In the genomic region with DNA sequence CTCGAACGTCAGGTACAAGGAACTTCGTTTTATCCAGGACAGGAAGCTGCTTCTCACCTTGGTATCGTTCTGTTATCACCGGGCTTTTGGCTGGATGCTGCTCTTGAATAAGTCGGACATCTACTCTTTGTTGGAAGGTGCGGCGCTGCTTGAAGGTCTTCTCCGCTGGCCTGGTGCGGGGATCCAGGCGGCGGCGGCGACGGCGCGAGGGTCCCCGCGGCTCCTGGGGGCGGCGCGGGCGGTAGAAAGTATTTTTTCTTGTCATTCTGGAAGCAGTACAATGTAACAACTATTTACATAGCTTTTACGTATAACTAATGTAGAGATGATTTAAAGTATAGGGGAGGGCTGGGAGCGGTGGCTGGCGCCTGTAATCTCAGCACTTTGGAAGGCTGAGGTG, we compare ENCODE assay signal across 36 cellular contexts.
"Had no signal": no experiment of that assay in that cellular context is flagged by ENCODE, and none has a peak within 500 bp of the region (broad histone marks: within the 10 kb centered on the region; RNA-seq: fewer than 3 reads in every experiment).

No MANE protein-coding gene starts in this region.

- H3K4me1 ChIP-seq: breast epithelium had no signal

- DNase-seq: activated effector memory CD4-positive, alpha-beta T cell treated with anti-CD3 and anti-CD28 coated beads, Interleukin-2, amount 50 U/mL, for 16 hours; activated effector memory CD4-positive, alpha-beta T cell treated with Interleukin-2 at 50 U/mL for 16 hours; activated gamma-delta T cell; activated gamma-delta T cell treated with Interleukin-2 at 50 U/mL for 16 hours; activated naive CD4-positive, alpha-beta T cell; activated naive CD4-positive, alpha-beta T cell treated with anti-CD3 and anti-CD28 coated beads for 36 hours; activated naive CD4-positive, alpha-beta T cell treated with anti-CD3 and anti-CD28 coated beads, Interleukin-2, amount 10 ng/mL, durations not matched to agents 7 days and 5 days; activated naive CD4-positive, alpha-beta T cell treated with anti-CD3 and anti-CD28 coated beads, Interleukin-2, amount 50 U/mL, for 16 hours; activated naive CD4-positive, alpha-beta T cell treated with Interleukin-2 at 50 U/mL for 16 hours; activated naive CD8-positive, alpha-beta T cell treated with anti-CD3 and anti-CD28 coated beads for 36 hours; activated naive CD8-positive, alpha-beta T cell treated with anti-CD3 and anti-CD28 coated beads, Interleukin-2, amount 10 ng/mL, durations not matched to agents 7 days and 5 days; activated naive CD8-positive, alpha-beta T cell treated with anti-CD3 and anti-CD28 coated beads, Interleukin-2, amount 50 U/mL, for 24 hours; activated T-cell treated with anti-CD3 and anti-CD28 coated beads, Interleukin-2, amount 50 U/mL, for 1 hour; activated T-cell treated with anti-CD3 and anti-CD28 coated beads, Interleukin-2, amount 50 U/mL, for 24 hours; activated T-cell treated with anti-CD3 and anti-CD28 coated beads, Interleukin-2, amount 50 U/mL, for 4 hours; activated T-cell treated with anti-CD3 and anti-CD28 coated beads, Interleukin-2, amount 50 U/mL, for 48 hours; activated T-cell treated with anti-CD3 and anti-CD28 coated beads, Interleukin-2, amount 50 U/mL, for 72 hours; adrenal gland; amniotic stem cell; aorta; body of pancreas; brain microvascular endothelial cell; caudate nucleus; central memory CD4-positive, alpha-beta T cell; cerebellar nuclear complex had no signal

- H3K36me3 Mint-ChIP-seq: activated naive CD4-positive, alpha-beta T cell treated with anti-CD3 and anti-CD28 coated beads, Interleukin-2, amount 10 ng/mL, durations not matched to agents 7 days and 5 days; activated naive CD4-positive, alpha-beta T cell treated with anti-CD3 and anti-CD28 coated beads, Interleukin-2, amount 50 U/mL, for 24 hours; activated naive CD4-positive, alpha-beta T cell treated with anti-CD3 and anti-CD28 coated beads, Interleukin-2, amount 50 U/mL, for 72 hours; activated naive CD8-positive, alpha-beta T cell; activated naive CD8-positive, alpha-beta T cell treated with anti-CD3 and anti-CD28 coated beads for 36 hours; activated naive CD8-positive, alpha-beta T cell treated with anti-CD3 and anti-CD28 coated beads, Interleukin-2, amount 10 ng/mL, durations not matched to agents 7 days and 5 days; brain had no signal

- H3K27ac ChIP-seq: adrenal gland, ascending aorta, body of pancreas, brain microvascular endothelial cell, breast epithelium, cardiac muscle cell had no signal

- H3K27me3 ChIP-seq: adrenal gland, ascending aorta, body of pancreas, brain microvascular endothelial cell, breast epithelium, cardiac muscle cell had no signal

- H3K4me3 ChIP-seq: adrenal gland, ascending aorta, body of pancreas, breast epithelium, cardiac muscle cell had no signal

- H3K27me3 Mint-ChIP-seq: activated naive CD4-positive, alpha-beta T cell treated with anti-CD3 and anti-CD28 coated beads, Interleukin-2, amount 50 U/mL, for 24 hours; activated naive CD8-positive, alpha-beta T cell treated with anti-CD3 and anti-CD28 coated beads, Interleukin-2, amount 50 U/mL, for 24 hours; activated T-cell treated with anti-CD3 and anti-CD28 coated beads, Interleukin-2, amount 50 U/mL, for 24 hours; activated T-helper 17 cell treated with anti-CD3 and anti-CD28 coated beads, Interleukin-2, amount 50 U/mL, for 72 hours; central memory CD8-positive, alpha-beta T cell had no signal

- H3K36me3 ChIP-seq: adrenal gland, ascending aorta, brain microvascular endothelial cell, breast epithelium, cardiac muscle cell had no signal

- H3K9me3 ChIP-seq: adrenal gland, ascending aorta, body of pancreas, breast epithelium had no signal

- H3K27ac Mint-ChIP-seq: activated naive CD4-positive, alpha-beta T cell treated with anti-CD3 and anti-CD28 coated beads for 36 hours; activated naive CD4-positive, alpha-beta T cell treated with anti-CD3 and anti-CD28 coated beads, Interleukin-2, amount 10 ng/mL, durations not matched to agents 7 days and 5 days; activated naive CD4-positive, alpha-beta T cell treated with anti-CD3 and anti-CD28 coated beads, Interleukin-2, amount 50 U/mL, for 24 hours; activated naive CD4-positive, alpha-beta T cell treated with anti-CD3 and anti-CD28 coated beads, Interleukin-2, amount 50 U/mL, for 72 hours; activated naive CD8-positive, alpha-beta T cell; activated naive CD8-positive, alpha-beta T cell treated with anti-CD3 and anti-CD28 coated beads for 36 hours; activated naive CD8-positive, alpha-beta T cell treated with anti-CD3 and anti-CD28 coated beads, Interleukin-2, amount 10 ng/mL, durations not matched to agents 7 days and 5 days; activated naive CD8-positive, alpha-beta T cell treated with anti-CD3 and anti-CD28 coated beads, Interleukin-2, amount 50 U/mL, for 24 hours; activated T-cell treated with anti-CD3 and anti-CD28 coated beads, Interleukin-2, amount 50 U/mL, for 24 hours; activated T-cell treated with anti-CD3 and anti-CD28 coated beads, Interleukin-2, amount 50 U/mL, for 72 hours; activated T-helper 1 cell treated with anti-CD3 and anti-CD28 coated beads, Interleukin-12 subunit alpha, Interleukin-12 subunit beta, Interleukin-2, Interleukin-4 antibody, amounts not matched to agents 30 ng/mL and 10 ng/mL and 1 ng/mL, durations not matched to agents 14 hours and 24 hours and 36 hours; activated T-helper 17 cell treated with anti-CD3 and anti-CD28 coated beads, Interleukin-2, amount 50 U/mL, for 72 hours; activated T-helper 2 cell treated with anti-CD3 and anti-CD28 coated beads, Interferon-gamma antibody, Interleukin-2, Interleukin-4, amounts not matched to agents 10 μg/mL and 5 μg/mL and 100 μg/mL, durations not matched to agents 14 hours and 24 hours and 36 hours; brain had no signal

- H3K9me3 Mint-ChIP-seq: activated naive CD4-positive, alpha-beta T cell treated with anti-CD3 and anti-CD28 coated beads for 36 hours; activated naive CD4-positive, alpha-beta T cell treated with anti-CD3 and anti-CD28 coated beads, Interleukin-2, amount 10 ng/mL, durations not matched to agents 7 days and 5 days; activated naive CD4-positive, alpha-beta T cell treated with anti-CD3 and anti-CD28 coated beads, Interleukin-2, amount 50 U/mL, for 24 hours; activated naive CD4-positive, alpha-beta T cell treated with anti-CD3 and anti-CD28 coated beads, Interleukin-2, amount 50 U/mL, for 72 hours; activated naive CD8-positive, alpha-beta T cell treated with anti-CD3 and anti-CD28 coated beads for 36 hours; activated naive CD8-positive, alpha-beta T cell treated with anti-CD3 and anti-CD28 coated beads, Interleukin-2, amount 10 ng/mL, durations not matched to agents 7 days and 5 days; activated naive CD8-positive, alpha-beta T cell treated with anti-CD3 and anti-CD28 coated beads, Interleukin-2, amount 50 U/mL, for 24 hours; activated T-cell treated with anti-CD3 and anti-CD28 coated beads, Interleukin-2, amount 50 U/mL, for 24 hours; activated T-cell treated with anti-CD3 and anti-CD28 coated beads, Interleukin-2, amount 50 U/mL, for 4 hours; activated T-cell treated with anti-CD3 and anti-CD28 coated beads, Interleukin-2, amount 50 U/mL, for 72 hours; activated T-helper 1 cell treated with anti-CD3 and anti-CD28 coated beads, Interleukin-12 subunit alpha, Interleukin-12 subunit beta, Interleukin-2, Interleukin-4 antibody, amounts not matched to agents 30 ng/mL and 10 ng/mL and 1 ng/mL, durations not matched to agents 14 hours and 24 hours and 36 hours; activated T-helper 17 cell treated with anti-CD3 and anti-CD28 coated beads, Interleukin-2, amount 50 U/mL, for 72 hours; activated T-helper 2 cell treated with anti-CD3 and anti-CD28 coated beads, Interferon-gamma antibody, Interleukin-2, Interleukin-4, amounts not matched to agents 10 μg/mL and 5 μg/mL and 100 μg/mL, durations not matched to agents 14 hours and 24 hours and 36 hours; central memory CD8-positive, alpha-beta T cell had no signal

- H3K4me3 Mint-ChIP-seq: activated naive CD4-positive, alpha-beta T cell treated with anti-CD3 and anti-CD28 coated beads for 36 hours; activated naive CD4-positive, alpha-beta T cell treated with anti-CD3 and anti-CD28 coated beads, Interleukin-2, amount 10 ng/mL, durations not matched to agents 7 days and 5 days; activated naive CD4-positive, alpha-beta T cell treated with anti-CD3 and anti-CD28 coated beads, Interleukin-2, amount 50 U/mL, for 24 hours; activated naive CD8-positive, alpha-beta T cell; activated naive CD8-positive, alpha-beta T cell treated with anti-CD3 and anti-CD28 coated beads for 36 hours; activated naive CD8-positive, alpha-beta T cell treated with anti-CD3 and anti-CD28 coated beads, Interleukin-2, amount 10 ng/mL, durations not matched to agents 7 days and 5 days; activated naive CD8-positive, alpha-beta T cell treated with anti-CD3 and anti-CD28 coated beads, Interleukin-2, amount 50 U/mL, for 24 hours; activated T-cell treated with anti-CD3 and anti-CD28 coated beads, Interleukin-2, amount 50 U/mL, for 24 hours; activated T-cell treated with anti-CD3 and anti-CD28 coated beads, Interleukin-2, amount 50 U/mL, for 4 hours; activated T-cell treated with anti-CD3 and anti-CD28 coated beads, Interleukin-2, amount 50 U/mL, for 72 hours; activated T-helper 1 cell treated with anti-CD3 and anti-CD28 coated beads, Interleukin-12 subunit alpha, Interleukin-12 subunit beta, Interleukin-2, Interleukin-4 antibody, amounts not matched to agents 30 ng/mL and 10 ng/mL and 1 ng/mL, durations not matched to agents 14 hours and 24 hours and 36 hours; activated T-helper 17 cell treated with anti-CD3 and anti-CD28 coated beads, Interleukin-2, amount 50 U/mL, for 72 hours; brain; central memory CD8-positive, alpha-beta T cell had no signal

- ATAC-seq: activated T-cell treated with anti-CD3 and anti-CD28 coated beads, Interleukin-2, amount 50 U/mL, for 4 hours; activated T-helper 17 cell treated with anti-CD3 and anti-CD28 coated beads, Interleukin-2, amount 50 U/mL, for 72 hours; body of pancreas had no signal
